ENCODE assay signal across 8 cellular contexts in the genomic region with DNA sequence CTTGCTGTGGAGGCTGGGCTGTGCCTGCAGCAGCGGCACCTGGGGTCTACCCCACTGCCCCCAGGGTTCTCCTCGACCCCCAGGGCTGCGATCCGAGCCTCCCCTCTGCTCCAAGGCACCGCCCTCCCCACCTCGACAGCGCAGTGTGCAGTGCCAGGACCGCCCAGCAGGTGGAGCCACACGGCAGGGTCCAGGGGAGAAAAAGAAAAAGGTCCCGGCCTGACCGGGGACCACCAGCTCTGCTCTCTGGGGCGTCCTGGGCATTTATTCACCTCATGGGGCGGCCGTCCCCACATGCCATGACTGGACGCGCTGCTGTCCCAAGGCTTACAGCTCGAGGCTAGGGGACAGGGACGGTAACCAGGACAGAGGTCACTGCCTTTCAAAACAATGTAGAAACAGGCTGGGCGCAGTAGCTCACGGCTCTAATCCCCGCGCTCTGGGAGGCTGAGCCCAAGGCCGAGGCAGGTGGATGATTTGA. TPM values are rescaled to one million over a fixed set of nuclear protein-coding genes. Genes with fewer than 3 reads are reported as not detected.
DNase-seq lines count a peak whose midpoint lies in the region; ATAC-seq, FAIRE-seq and TF ChIP-seq lines count a peak whose summit lies in the region.

No MANE protein-coding gene starts in this region.

- peak; percentile 65 for FAIRE-seq in GM12891 (lab: Jason Lieb, UNC)

- H3K36me3 Mint-ChIP-seq in activated naive CD8-positive, alpha-beta T cell treated with anti-CD3 and anti-CD28 coated beads, Interleukin-2, amount 10 ng/mL, durations not matched to agents 7 days and 5 days, result no peaks in the 10 kb centered on the region

- H3K4me3 Mint-ChIP-seq in activated naive CD8-positive, alpha-beta T cell treated with anti-CD3 and anti-CD28 coated beads, Interleukin-2, amount 10 ng/mL, durations not matched to agents 7 days and 5 days, result no peak overlapping the region

- no peaks in the 10 kb centered on the region for H3K36me3 ChIP-seq in Peyer's patch

- no peak overlapping the region for H3K27ac Mint-ChIP-seq in activated naive CD8-positive, alpha-beta T cell treated with anti-CD3 and anti-CD28 coated beads, Interleukin-2, amount 10 ng/mL, durations not matched to agents 7 days and 5 days

- no peaks in the 10 kb centered on the region for H3K27me3 ChIP-seq in Peyer's patch

- no peaks in the 10 kb centered on the region for H3K9me3 ChIP-seq in Peyer's patch

- POLR2A ChIA-PET in activated naive CD8-positive, alpha-beta T cell treated with anti-CD3 and anti-CD28 coated beads, Interleukin-2, amount 10 ng/mL, durations not matched to agents 7 days and 5 days (lab: Charles Lee), result interaction anchor here (1.1 to 1.3 kb wide), 2 partner anchors 10 to 18 kb away, joined by 3 to 5 read pairs; no protein-coding TSS in a partner anchor

- no peaks in the 10 kb centered on the region for H3K27me3 Mint-ChIP-seq in activated naive CD8-positive, alpha-beta T cell treated with anti-CD3 and anti-CD28 coated beads, Interleukin-2, amount 10 ng/mL, durations not matched to agents 7 days and 5 days

- no peak for TF ChIP-seq POLR2A in GM12891 (IDR thresholded peaks at IDR 0.05; ENCODE audit: low read depth, low read length)
- no peak for TF ChIP-seq POLR2A in Peyer's patch (IDR thresholded peaks at IDR 0.05)

- ATAC-seq in activated naive CD8-positive, alpha-beta T cell treated with anti-CD3 and anti-CD28 coated beads, Interleukin-2, amount 10 ng/mL, durations not matched to agents 7 days and 5 days (ENCODE audit: low read depth), result peak; percentile 54
- ATAC-seq in GM19463 (IDR thresholded peaks at IDR 0.05; ENCODE audit: unreplicated experiment) (no peak), HG03108 (IDR thresholded peaks at IDR 0.05; ENCODE audit: unreplicated experiment) (no peak), GM19397 (IDR thresholded peaks at IDR 0.05; ENCODE audit: unreplicated experiment) (no peak)

- H3K4me3 ChIP-seq in Peyer's patch, result peak overlapping the region in 1 of 4 donors; percentile 38

- DNase-seq in GM12891 (ENCODE audit: insufficient read length, low spot score) (peak; percentile 97), Peyer's patch (peak in 2 of 3 donors; percentile 63 to 81), iPS-NIHi7 (ENCODE audit: extremely low spot score) (peak; percentile 91)
- DNase-seq in activated naive CD8-positive, alpha-beta T cell treated with anti-CD3 and anti-CD28 coated beads, Interleukin-2, amount 10 ng/mL, durations not matched to agents 7 days and 5 days, result peak; percentile 83
- peak; percentile 34 to 60 for DNase-seq in stimulated activated CD4-positive, alpha-beta T cell treated with anti-CD3 and anti-CD28 coated beads, Interleukin-4, amount 100 ng/mL, for 4 hours

- peaks cover 4 to 52% (median 9%) of the 10 kb centered on the region in 4 donors for H3K4me1 ChIP-seq in Peyer's patch

- H3K9me3 Mint-ChIP-seq in activated naive CD8-positive, alpha-beta T cell treated with anti-CD3 and anti-CD28 coated beads, Interleukin-2, amount 10 ng/mL, durations not matched to agents 7 days and 5 days, result no peaks in the 10 kb centered on the region

- peak overlapping the region in 3 of 4 donors; percentile 41 to 81 (median 79) for H3K27ac ChIP-seq in Peyer's patch

- TF ChIP-seq CTCF in Peyer's patch (IDR thresholded peaks at IDR 0.05), result peak; percentile 45 to 92 (median 86)

- H3K4me1 Mint-ChIP-seq in activated naive CD8-positive, alpha-beta T cell treated with anti-CD3 and anti-CD28 coated beads, Interleukin-2, amount 10 ng/mL, durations not matched to agents 7 days and 5 days, result peaks cover 1% of the 10 kb centered on the region

TF ChIP-seq in GM12891, 5 proteins besides CTCF, POLR2A, EP300 and RAD21:
- TF ChIP-seq POLR2AphosphoS5 (IDR thresholded peaks at IDR 0.05; ENCODE audit: low read depth, low read length) (peak; percentile 38; the same call in 1 of the 2 replicates), SPI1 (IDR thresholded peaks at IDR 0.05; ENCODE audit: low read depth, low read length) (no peak)

RNA-seq across cellular contexts. Expression of a gene that starts 10.6 kb away (rescaled TPM):
- polyA plus RNA-seq in GM12891 (2012; ENCODE audit: low read depth, missing spikeins), result 19.7 TPM
- total RNA-seq in Peyer's patch, result 100 to 1,000 TPM in 1 of 4 donors, 10 to 100 TPM in 3; 47.0 to 101 (median 57.2) TPM
- 10 to 100 TPM; 57.9 to 60.4 TPM for total RNA-seq in activated naive CD8-positive, alpha-beta T cell treated with anti-CD3 and anti-CD28 coated beads, Interleukin-2, amount 10 ng/mL, durations not matched to agents 7 days and 5 days

RNA-seq across cellular contexts. Expression of a gene that starts 25.6 kb away (rescaled TPM):
- polyA plus RNA-seq in GM12891 (2012; ENCODE audit: low read depth, missing spikeins), result 0.86 TPM
- total RNA-seq in Peyer's patch, result 1 to 10 TPM in 1 of 4 donors, under 1 TPM in 2, not detected in 1; 0.35 to 4.5 (median 0.94) TPM
- 10 to 100 TPM; 17.0 to 18.6 TPM for total RNA-seq in activated naive CD8-positive, alpha-beta T cell treated with anti-CD3 and anti-CD28 coated beads, Interleukin-2, amount 10 ng/mL, durations not matched to agents 7 days and 5 days

RNA-seq across cellular contexts. Expression of a gene that starts 25.7 kb away (rescaled TPM):
- polyA plus RNA-seq in GM12891 (2012; ENCODE audit: low read depth, missing spikeins), result 9.1 TPM
- total RNA-seq in Peyer's patch, result 10 to 100 TPM; 10.3 to 18.2 (median 14.8) TPM
- 10 to 100 TPM; 21.5 to 21.8 TPM for total RNA-seq in activated naive CD8-positive, alpha-beta T cell treated with anti-CD3 and anti-CD28 coated beads, Interleukin-2, amount 10 ng/mL, durations not matched to agents 7 days and 5 days

RNA-seq across cellular contexts. Expression of a gene that starts 47.6 kb away (rescaled TPM):
- 35.6 TPM for polyA plus RNA-seq in GM12891 (2012; ENCODE audit: low read depth, missing spikeins)
- 10 to 100 TPM; 52.0 to 95.9 (median 68.4) TPM for total RNA-seq in Peyer's patch
- 100 to 1,000 TPM; 185 to 194 TPM for total RNA-seq in activated naive CD8-positive, alpha-beta T cell treated with anti-CD3 and anti-CD28 coated beads, Interleukin-2, amount 10 ng/mL, durations not matched to agents 7 days and 5 days

Comparison
In these comparisons a context has a peak if more than half of its experiments do, and no peak if none do; other contexts are left out.
1. DNase-seq: peak in every context shown above with its lines; median percentile 97 in GM12891; 91 in iPS-NIHi7; 83 in activated naive CD8-positive, alpha-beta T cell treated with anti-CD3 and anti-CD28 coated beads, Interleukin-2, amount 10 ng/mL, durations not matched to agents 7 days and 5 days; 72 in Peyer's patch; 47 in stimulated activated CD4-positive, alpha-beta T cell treated with anti-CD3 and anti-CD28 coated beads, Interleukin-4, amount 100 ng/mL, for 4 hours.